8 cellular contexts compared by ENCODE assay signal in the genomic region with DNA sequence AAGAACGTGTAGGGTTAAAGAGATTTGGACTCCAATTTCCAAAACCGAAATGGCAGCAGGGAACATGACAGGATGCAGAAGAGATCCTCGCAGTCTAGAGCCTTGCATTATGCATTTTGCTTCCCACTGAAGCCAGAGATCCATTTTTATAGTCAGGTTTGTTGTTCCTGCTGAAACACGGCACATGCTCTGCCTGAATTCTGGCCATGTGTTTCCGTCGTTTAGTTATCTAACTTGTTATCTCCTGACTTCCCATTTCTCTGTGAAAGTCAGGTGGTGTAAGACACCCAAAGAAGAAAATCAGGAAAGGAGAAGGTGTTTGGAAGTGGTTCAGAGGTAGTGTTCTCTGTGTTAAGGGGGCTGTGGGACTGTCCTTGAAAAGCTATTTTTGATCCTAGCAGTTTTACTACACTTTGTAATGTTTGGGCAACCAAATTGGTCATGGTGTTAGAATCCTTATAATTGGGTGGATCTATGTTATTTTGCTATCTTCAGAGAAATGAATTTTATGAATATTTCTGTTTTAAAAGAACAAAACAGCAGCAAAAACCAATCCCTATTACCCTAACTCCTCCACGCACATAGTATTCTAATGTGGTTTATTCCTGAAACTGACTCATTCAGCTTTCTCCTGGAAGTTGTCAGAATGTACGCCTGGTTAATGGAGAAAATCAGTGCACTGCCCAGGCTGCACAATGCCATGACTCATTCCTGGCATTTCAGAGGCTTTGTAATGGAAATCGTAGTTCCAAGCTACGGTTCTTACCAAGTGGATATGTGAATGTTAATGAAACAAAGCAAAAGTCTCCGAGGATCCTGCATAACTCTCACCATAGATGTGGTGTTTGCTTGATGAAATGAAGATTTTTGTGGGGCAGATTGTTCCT.
DNase-seq lines count a peak whose midpoint lies in the region; FAIRE-seq and TF ChIP-seq lines count a peak whose summit lies in the region.

No MANE protein-coding gene starts in this region.

- TF ChIP-seq POLR2A in esophagus squamous epithelium (IDR thresholded peaks at IDR 0.05), result no peak

- intact Hi-C loops in esophagus squamous epithelium (cut with DNase I), result no loop called here

- FAIRE-seq in RCC 7860 (lab: Jason Lieb, UNC), result peak; percentile 94

- CTCF ChIA-PET in AG04449 (lab: Yijun Ruan, JAX), result interaction anchor here (0.7 to 1.4 kb wide), 9 partner anchors 8 to 113 kb away, joined by 3 to 8 read pairs (median 3); a partner anchor contains a TSS

- TF ChIP-seq CTCF in AG04449 (IDR thresholded peaks at IDR 0.05; ENCODE audit: insufficient read depth, low read length, missing control alignments) (no peak), esophagus squamous epithelium (IDR thresholded peaks at IDR 0.05) (no peak)

- H3K36me3 ChIP-seq in esophagus squamous epithelium, result no peaks in the 10 kb centered on the region
- H3K36me3 ChIP-seq in muscle layer of duodenum (ENCODE audit: control insufficient read depth in 1 of 2, insufficient read depth in 2 of 2, low read length in 2 of 2), result no peaks in the 10 kb centered on the region

- H3K27ac ChIP-seq in esophagus squamous epithelium (peak overlapping the region; percentile 44 to 85 (median 78)), muscle layer of duodenum (ENCODE audit: low read length) (peak overlapping the region; percentile 95)

- H3K4me1 ChIP-seq in esophagus squamous epithelium (peaks cover 0 to 50% (median 12%) of the 10 kb centered on the region in 3 donors), muscle layer of duodenum (ENCODE audit: control insufficient read depth in 1 of 2, insufficient read depth in 2 of 2, low read length in 2 of 2) (peaks cover 0 to 10% of the 10 kb centered on the region in 2 donors)

- peaks cover 0 to 36% (median 0%) of the 10 kb centered on the region in 4 donors for H3K27me3 ChIP-seq in esophagus squamous epithelium
- H3K27me3 ChIP-seq in muscle layer of duodenum (ENCODE audit: low read depth, low read length), result no peaks in the 10 kb centered on the region

- peak; percentile 82 for DNase-seq in AG04449 (ENCODE audit: low read depth, low spot score)
- DNase-seq in RCC 7860 (ENCODE audit: low spot score), result peak; percentile 69
- DNase-seq in esophagus squamous epithelium (lab: John Stamatoyannopoulos, UW), result no peak
- DNase-seq in NCI-H2029 treated with DMSO at 0.1 percent for 48 hours (lab: John Stamatoyannopoulos, UW), result no peak
- no peak for DNase-seq in OCI-M1 (lab: John Stamatoyannopoulos, UW)
- DNase-seq in activated naive CD4-positive, alpha-beta T cell treated with Interleukin-2 at 50 U/mL for 16 hours, result no peak
- no peak for DNase-seq in activated T-cell treated with anti-CD3 and anti-CD28 coated beads, Interleukin-2, amount 50 U/mL, for 48 hours

- H3K4me3 ChIP-seq in AG04449 (ENCODE audit: low read depth, low read length) (peak overlapping the region; percentile 6), esophagus squamous epithelium (no peak overlapping the region), muscle layer of duodenum (ENCODE audit: low read depth in 1 of 2, low read length in 2 of 2) (peak overlapping the region in 1 of 2 donors; percentile 11)

- H3K9me3 ChIP-seq in esophagus squamous epithelium, result no peaks in the 10 kb centered on the region
- no peaks in the 10 kb centered on the region for H3K9me3 ChIP-seq in muscle layer of duodenum (ENCODE audit: control insufficient read depth in 1 of 2, low read length in 2 of 2)

- 31 to 41% methylated on average over 11 of the region's 11 CpGs for WGBS in esophagus squamous epithelium, 2 donors

- POLR2A ChIA-PET in AG04449 (lab: Yijun Ruan, JAX), result interaction anchor here (0.6 to 1.3 kb wide), 5 partner anchors 13 to 111 kb away, joined by 3 to 6 read pairs (median 4); no protein-coding TSS in a partner anchor

Comparison
In these comparisons a context has a peak if more than half of its experiments do, and no peak if none do; other contexts are left out.
1. DNase-seq: peak in AG04449 (single experiment) and RCC 7860 (single experiment); none in esophagus squamous epithelium (single experiment), NCI-H2029 treated with DMSO at 0.1 percent for 48 hours (single experiment), OCI-M1 (single experiment), activated naive CD4-positive, alpha-beta T cell treated with Interleukin-2 at 50 U/mL for 16 hours (single experiment) and activated T-cell treated with anti-CD3 and anti-CD28 coated beads, Interleukin-2, amount 50 U/mL, for 48 hours (0 of 2).